In the genomic region with DNA sequence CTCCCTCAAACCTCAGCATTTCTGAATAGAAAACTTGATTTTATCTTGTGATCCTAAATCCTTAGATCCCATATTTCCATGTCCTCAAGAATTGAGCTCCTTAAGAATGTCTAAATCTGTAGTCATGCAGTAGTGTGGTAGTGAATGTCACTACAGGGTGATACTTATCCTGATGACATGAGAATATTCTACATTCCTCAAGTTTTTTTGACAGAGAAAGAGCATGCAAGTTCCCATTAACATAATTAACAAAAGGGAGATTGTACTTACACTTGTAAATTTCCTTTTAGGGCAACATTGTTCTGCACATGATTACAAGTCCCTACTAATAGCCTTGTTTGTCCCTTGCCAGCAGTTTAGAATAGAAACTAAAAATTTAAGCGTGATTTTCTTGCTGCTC, we compare ENCODE assay signal across 1 cellular context.
A peak's percentile ranks its signal among the peaks of the same experiment; 100 is the strongest.
TF ChIP-seq lines count a peak whose summit lies in the region.

No MANE protein-coding gene starts in this region.

TF ChIP-seq in H1, 55 proteins besides CTCF, POLR2A, EP300 and RAD21:
- no peak for TF ChIP-seq E2F6 (IDR thresholded peaks at IDR 0.05)
- no peak for TF ChIP-seq TAF1 (IDR thresholded peaks at IDR 0.05; ENCODE audit: low read depth, low read length)
- TF ChIP-seq, protein P1, sequence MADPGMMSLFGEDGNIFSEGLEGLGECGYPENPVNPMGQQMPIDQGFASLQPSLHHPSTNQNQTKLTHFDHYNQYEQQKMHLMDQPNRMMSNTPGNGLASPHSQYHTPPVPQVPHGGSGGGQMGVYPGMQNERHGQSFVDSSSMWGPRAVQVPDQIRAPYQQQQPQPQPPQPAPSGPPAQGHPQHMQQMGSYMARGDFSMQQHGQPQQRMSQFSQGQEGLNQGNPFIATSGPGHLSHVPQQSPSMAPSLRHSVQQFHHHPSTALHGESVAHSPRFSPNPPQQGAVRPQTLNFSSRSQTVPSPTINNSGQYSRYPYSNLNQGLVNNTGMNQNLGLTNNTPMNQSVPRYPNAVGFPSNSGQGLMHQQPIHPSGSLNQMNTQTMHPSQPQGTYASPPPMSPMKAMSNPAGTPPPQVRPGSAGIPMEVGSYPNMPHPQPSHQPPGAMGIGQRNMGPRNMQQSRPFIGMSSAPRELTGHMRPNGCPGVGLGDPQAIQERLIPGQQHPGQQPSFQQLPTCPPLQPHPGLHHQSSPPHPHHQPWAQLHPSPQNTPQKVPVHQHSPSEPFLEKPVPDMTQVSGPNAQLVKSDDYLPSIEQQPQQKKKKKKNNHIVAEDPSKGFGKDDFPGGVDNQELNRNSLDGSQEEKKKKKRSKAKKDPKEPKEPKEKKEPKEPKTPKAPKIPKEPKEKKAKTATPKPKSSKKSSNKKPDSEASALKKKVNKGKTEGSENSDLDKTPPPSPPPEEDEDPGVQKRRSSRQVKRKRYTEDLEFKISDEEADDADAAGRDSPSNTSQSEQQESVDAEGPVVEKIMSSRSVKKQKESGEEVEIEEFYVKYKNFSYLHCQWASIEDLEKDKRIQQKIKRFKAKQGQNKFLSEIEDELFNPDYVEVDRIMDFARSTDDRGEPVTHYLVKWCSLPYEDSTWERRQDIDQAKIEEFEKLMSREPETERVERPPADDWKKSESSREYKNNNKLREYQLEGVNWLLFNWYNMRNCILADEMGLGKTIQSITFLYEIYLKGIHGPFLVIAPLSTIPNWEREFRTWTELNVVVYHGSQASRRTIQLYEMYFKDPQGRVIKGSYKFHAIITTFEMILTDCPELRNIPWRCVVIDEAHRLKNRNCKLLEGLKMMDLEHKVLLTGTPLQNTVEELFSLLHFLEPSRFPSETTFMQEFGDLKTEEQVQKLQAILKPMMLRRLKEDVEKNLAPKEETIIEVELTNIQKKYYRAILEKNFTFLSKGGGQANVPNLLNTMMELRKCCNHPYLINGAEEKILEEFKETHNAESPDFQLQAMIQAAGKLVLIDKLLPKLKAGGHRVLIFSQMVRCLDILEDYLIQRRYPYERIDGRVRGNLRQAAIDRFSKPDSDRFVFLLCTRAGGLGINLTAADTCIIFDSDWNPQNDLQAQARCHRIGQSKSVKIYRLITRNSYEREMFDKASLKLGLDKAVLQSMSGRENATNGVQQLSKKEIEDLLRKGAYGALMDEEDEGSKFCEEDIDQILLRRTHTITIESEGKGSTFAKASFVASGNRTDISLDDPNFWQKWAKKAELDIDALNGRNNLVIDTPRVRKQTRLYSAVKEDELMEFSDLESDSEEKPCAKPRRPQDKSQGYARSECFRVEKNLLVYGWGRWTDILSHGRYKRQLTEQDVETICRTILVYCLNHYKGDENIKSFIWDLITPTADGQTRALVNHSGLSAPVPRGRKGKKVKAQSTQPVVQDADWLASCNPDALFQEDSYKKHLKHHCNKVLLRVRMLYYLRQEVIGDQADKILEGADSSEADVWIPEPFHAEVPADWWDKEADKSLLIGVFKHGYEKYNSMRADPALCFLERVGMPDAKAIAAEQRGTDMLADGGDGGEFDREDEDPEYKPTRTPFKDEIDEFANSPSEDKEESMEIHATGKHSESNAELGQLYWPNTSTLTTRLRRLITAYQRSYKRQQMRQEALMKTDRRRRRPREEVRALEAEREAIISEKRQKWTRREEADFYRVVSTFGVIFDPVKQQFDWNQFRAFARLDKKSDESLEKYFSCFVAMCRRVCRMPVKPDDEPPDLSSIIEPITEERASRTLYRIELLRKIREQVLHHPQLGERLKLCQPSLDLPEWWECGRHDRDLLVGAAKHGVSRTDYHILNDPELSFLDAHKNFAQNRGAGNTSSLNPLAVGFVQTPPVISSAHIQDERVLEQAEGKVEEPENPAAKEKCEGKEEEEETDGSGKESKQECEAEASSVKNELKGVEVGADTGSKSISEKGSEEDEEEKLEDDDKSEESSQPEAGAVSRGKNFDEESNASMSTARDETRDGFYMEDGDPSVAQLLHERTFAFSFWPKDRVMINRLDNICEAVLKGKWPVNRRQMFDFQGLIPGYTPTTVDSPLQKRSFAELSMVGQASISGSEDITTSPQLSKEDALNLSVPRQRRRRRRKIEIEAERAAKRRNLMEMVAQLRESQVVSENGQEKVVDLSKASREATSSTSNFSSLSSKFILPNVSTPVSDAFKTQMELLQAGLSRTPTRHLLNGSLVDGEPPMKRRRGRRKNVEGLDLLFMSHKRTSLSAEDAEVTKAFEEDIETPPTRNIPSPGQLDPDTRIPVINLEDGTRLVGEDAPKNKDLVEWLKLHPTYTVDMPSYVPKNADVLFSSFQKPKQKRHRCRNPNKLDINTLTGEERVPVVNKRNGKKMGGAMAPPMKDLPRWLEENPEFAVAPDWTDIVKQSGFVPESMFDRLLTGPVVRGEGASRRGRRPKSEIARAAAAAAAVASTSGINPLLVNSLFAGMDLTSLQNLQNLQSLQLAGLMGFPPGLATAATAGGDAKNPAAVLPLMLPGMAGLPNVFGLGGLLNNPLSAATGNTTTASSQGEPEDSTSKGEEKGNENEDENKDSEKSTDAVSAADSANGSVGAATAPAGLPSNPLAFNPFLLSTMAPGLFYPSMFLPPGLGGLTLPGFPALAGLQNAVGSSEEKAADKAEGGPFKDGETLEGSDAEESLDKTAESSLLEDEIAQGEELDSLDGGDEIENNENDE (IDR thresholded peaks at IDR 0.05; ENCODE audit: insufficient replicate concordance, low read length) = no peak
- TF ChIP-seq SRF (IDR thresholded peaks at IDR 0.05; ENCODE audit: low read depth, low read length) = peak; percentile 19; the same call in 1 of the 2 replicates
- no peak for TF ChIP-seq JUND (IDR thresholded peaks at IDR 0.05; ENCODE audit: low read length)
